Comparison of ENCODE assay signal across 1 cellular context in the genomic region with DNA sequence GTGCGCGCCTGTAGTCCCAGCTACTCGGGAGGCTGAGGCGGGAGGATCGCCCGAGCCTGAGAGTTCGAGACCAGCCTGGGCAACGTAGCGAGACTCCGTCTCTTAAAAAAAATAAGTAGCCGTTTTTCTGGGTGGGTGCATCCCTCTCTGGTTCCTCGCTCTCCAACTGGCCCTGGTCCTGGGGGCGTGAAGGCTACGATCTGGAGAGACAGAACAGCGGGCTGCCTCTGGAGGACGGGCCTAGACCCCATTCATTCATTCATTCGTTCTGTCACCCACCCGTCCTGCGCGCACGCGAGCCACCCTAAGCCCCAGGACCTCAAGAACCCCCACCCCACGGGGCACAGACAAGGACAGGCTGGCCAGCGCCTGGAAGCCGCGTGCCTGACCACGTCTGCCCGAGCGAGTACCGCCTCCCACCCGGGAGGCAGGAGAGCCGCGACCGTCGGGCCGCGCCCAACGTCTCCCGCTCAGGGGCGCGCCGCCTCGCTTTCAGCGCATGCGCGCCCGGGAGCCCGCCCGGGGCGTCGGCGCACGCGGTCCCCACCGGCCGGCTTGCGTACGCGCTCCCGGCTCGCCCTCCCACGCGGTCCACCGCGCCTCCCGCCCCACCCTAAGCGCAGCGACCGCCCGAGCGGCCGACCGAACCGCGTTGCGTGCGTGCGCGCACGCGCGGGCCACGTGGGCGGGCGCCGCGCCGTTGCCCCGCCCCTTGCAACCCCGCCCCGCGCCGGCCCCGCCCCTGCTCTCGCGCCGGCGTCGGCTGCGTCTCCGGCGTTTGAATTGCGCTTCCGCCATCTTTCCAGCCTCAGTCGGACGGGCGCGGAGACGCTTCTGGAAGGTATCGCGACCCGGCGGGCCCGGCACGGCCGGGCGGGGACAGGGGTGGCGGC.
TF ChIP-seq lines count a peak whose summit lies in the region.

Gene RAN (plus strand): TSS at position 781 of the 893 bp plus-strand sequence. CDS start 528 bp downstream, outside the sequence.

TF ChIP-seq in HepG2, 621 proteins besides CTCF, POLR2A, EP300 and RAD21 (continued from another document and continues in another):
- TF ChIP-seq, protein P1, sequence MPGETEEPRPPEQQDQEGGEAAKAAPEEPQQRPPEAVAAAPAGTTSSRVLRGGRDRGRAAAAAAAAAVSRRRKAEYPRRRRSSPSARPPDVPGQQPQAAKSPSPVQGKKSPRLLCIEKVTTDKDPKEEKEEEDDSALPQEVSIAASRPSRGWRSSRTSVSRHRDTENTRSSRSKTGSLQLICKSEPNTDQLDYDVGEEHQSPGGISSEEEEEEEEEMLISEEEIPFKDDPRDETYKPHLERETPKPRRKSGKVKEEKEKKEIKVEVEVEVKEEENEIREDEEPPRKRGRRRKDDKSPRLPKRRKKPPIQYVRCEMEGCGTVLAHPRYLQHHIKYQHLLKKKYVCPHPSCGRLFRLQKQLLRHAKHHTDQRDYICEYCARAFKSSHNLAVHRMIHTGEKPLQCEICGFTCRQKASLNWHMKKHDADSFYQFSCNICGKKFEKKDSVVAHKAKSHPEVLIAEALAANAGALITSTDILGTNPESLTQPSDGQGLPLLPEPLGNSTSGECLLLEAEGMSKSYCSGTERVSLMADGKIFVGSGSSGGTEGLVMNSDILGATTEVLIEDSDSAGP (CRISPR knock-in tag; IDR thresholded peaks at IDR 0.05; ENCODE audit: borderline replicate concordance): no peak; the same call in 1 of the 2 replicates
- TF ChIP-seq SRSF1 (optimal IDR thresholded peaks at IDR 0.05; ENCODE audit: low read depth, low read length) (no peak), SSRP1 (CRISPR knock-in tag; IDR thresholded peaks at IDR 0.05) (no peak), CBX2 (IDR thresholded peaks at IDR 0.05; ENCODE audit: low read depth, low read length) (no peak), CBX2 (CRISPR knock-in tag; IDR thresholded peaks at IDR 0.05; ENCODE audit: low read depth) (no peak), CREB1 (IDR thresholded peaks at IDR 0.05) (no peak), CREB1 (CRISPR knock-in tag; IDR thresholded peaks at IDR 0.05) (no peak), RBAK (CRISPR knock-in tag; IDR thresholded peaks at IDR 0.05) (no peak), LCORL (IDR thresholded peaks at IDR 0.05) (no peak), LCORL (CRISPR knock-in tag; IDR thresholded peaks at IDR 0.05) (no peak), ARID4A (CRISPR knock-in tag; IDR thresholded peaks at IDR 0.05; ENCODE audit: borderline replicate concordance) (peak; percentile 42; the same call in 1 of the 2 replicates), KMT2B (CRISPR knock-in tag; IDR thresholded peaks at IDR 0.05) (no peak; the same call in 1 of the 2 replicates), RNF2 (conservative IDR thresholded peaks at IDR 0.05; ENCODE audit: low read depth) (peak; percentile 87), ZNF780A (CRISPR knock-in tag; IDR thresholded peaks at IDR 0.05) (no peak; the same call in 1 of the 2 replicates), GABPA (IDR thresholded peaks at IDR 0.05; ENCODE audit: low read depth, low read length) (no peak), GABPA (CRISPR knock-in tag; IDR thresholded peaks at IDR 0.05; ENCODE audit: low read depth) (no peak), GFI1 (CRISPR knock-in tag; IDR thresholded peaks at IDR 0.05; ENCODE audit: borderline replicate concordance) (no peak; the same call in 1 of the 2 replicates), MAFG (CRISPR knock-in tag; IDR thresholded peaks at IDR 0.05) (no peak), ZNF629 (CRISPR knock-in tag; conservative IDR thresholded peaks at IDR 0.05) (peak; percentile 35), SYNCRIP (IDR thresholded peaks at IDR 0.05; ENCODE audit: insufficient read depth, low read depth, low read length) (no peak), ZNF124 (CRISPR knock-in tag; IDR thresholded peaks at IDR 0.05) (no peak), ZHX1 (CRISPR knock-in tag; IDR thresholded peaks at IDR 0.05; ENCODE audit: low read depth) (no peak), ZNF3 (CRISPR knock-in tag; IDR thresholded peaks at IDR 0.05) (no peak), NFE2L2 (IDR thresholded peaks at IDR 0.05; ENCODE audit: low read length) (no peak), ZNF543 (CRISPR knock-in tag; IDR thresholded peaks at IDR 0.05) (no peak), ZNF777 (CRISPR knock-in tag; IDR thresholded peaks at IDR 0.05) (peak; percentile 95), NCOR1 (IDR thresholded peaks at IDR 0.05; ENCODE audit: borderline replicate concordance, low read length) (no peak), CREM (IDR thresholded peaks at IDR 0.05) (0 out of 2 replicates have a peak, but pooled peaks have one; percentile 24), CREM (CRISPR knock-in tag; IDR thresholded peaks at IDR 0.05) (no peak), MEIS2 (CRISPR knock-in tag; IDR thresholded peaks at IDR 0.05) (no peak; the same call in 1 of the 2 replicates), RFX1 (IDR thresholded peaks at IDR 0.05) (no peak), ZSCAN22 (CRISPR knock-in tag; IDR thresholded peaks at IDR 0.05) (no peak)
- TF ChIP-seq, protein P2, sequence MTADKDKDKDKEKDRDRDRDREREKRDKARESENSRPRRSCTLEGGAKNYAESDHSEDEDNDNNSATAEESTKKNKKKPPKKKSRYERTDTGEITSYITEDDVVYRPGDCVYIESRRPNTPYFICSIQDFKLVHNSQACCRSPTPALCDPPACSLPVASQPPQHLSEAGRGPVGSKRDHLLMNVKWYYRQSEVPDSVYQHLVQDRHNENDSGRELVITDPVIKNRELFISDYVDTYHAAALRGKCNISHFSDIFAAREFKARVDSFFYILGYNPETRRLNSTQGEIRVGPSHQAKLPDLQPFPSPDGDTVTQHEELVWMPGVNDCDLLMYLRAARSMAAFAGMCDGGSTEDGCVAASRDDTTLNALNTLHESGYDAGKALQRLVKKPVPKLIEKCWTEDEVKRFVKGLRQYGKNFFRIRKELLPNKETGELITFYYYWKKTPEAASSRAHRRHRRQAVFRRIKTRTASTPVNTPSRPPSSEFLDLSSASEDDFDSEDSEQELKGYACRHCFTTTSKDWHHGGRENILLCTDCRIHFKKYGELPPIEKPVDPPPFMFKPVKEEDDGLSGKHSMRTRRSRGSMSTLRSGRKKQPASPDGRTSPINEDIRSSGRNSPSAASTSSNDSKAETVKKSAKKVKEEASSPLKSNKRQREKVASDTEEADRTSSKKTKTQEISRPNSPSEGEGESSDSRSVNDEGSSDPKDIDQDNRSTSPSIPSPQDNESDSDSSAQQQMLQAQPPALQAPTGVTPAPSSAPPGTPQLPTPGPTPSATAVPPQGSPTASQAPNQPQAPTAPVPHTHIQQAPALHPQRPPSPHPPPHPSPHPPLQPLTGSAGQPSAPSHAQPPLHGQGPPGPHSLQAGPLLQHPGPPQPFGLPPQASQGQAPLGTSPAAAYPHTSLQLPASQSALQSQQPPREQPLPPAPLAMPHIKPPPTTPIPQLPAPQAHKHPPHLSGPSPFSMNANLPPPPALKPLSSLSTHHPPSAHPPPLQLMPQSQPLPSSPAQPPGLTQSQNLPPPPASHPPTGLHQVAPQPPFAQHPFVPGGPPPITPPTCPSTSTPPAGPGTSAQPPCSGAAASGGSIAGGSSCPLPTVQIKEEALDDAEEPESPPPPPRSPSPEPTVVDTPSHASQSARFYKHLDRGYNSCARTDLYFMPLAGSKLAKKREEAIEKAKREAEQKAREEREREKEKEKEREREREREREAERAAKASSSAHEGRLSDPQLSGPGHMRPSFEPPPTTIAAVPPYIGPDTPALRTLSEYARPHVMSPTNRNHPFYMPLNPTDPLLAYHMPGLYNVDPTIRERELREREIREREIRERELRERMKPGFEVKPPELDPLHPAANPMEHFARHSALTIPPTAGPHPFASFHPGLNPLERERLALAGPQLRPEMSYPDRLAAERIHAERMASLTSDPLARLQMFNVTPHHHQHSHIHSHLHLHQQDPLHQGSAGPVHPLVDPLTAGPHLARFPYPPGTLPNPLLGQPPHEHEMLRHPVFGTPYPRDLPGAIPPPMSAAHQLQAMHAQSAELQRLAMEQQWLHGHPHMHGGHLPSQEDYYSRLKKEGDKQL (CRISPR knock-in tag; IDR thresholded peaks at IDR 0.05; ENCODE audit: low read depth): no peak
- TF ChIP-seq, protein P3, sequence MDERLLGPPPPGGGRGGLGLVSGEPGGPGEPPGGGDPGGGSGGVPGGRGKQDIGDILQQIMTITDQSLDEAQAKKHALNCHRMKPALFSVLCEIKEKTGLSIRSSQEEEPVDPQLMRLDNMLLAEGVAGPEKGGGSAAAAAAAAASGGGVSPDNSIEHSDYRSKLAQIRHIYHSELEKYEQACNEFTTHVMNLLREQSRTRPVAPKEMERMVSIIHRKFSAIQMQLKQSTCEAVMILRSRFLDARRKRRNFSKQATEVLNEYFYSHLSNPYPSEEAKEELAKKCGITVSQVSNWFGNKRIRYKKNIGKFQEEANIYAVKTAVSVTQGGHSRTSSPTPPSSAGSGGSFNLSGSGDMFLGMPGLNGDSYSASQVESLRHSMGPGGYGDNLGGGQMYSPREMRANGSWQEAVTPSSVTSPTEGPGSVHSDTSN (CRISPR knock-in tag; IDR thresholded peaks at IDR 0.05): no peak
- TF ChIP-seq, protein P4, sequence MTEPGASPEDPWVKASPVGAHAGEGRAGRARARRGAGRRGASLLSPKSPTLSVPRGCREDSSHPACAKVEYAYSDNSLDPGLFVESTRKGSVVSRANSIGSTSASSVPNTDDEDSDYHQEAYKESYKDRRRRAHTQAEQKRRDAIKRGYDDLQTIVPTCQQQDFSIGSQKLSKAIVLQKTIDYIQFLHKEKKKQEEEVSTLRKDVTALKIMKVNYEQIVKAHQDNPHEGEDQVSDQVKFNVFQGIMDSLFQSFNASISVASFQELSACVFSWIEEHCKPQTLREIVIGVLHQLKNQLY (CRISPR knock-in tag; IDR thresholded peaks at IDR 0.05): 0 out of 2 replicates have a peak, but pooled peaks have one; percentile 20
- TF ChIP-seq, protein P5, sequence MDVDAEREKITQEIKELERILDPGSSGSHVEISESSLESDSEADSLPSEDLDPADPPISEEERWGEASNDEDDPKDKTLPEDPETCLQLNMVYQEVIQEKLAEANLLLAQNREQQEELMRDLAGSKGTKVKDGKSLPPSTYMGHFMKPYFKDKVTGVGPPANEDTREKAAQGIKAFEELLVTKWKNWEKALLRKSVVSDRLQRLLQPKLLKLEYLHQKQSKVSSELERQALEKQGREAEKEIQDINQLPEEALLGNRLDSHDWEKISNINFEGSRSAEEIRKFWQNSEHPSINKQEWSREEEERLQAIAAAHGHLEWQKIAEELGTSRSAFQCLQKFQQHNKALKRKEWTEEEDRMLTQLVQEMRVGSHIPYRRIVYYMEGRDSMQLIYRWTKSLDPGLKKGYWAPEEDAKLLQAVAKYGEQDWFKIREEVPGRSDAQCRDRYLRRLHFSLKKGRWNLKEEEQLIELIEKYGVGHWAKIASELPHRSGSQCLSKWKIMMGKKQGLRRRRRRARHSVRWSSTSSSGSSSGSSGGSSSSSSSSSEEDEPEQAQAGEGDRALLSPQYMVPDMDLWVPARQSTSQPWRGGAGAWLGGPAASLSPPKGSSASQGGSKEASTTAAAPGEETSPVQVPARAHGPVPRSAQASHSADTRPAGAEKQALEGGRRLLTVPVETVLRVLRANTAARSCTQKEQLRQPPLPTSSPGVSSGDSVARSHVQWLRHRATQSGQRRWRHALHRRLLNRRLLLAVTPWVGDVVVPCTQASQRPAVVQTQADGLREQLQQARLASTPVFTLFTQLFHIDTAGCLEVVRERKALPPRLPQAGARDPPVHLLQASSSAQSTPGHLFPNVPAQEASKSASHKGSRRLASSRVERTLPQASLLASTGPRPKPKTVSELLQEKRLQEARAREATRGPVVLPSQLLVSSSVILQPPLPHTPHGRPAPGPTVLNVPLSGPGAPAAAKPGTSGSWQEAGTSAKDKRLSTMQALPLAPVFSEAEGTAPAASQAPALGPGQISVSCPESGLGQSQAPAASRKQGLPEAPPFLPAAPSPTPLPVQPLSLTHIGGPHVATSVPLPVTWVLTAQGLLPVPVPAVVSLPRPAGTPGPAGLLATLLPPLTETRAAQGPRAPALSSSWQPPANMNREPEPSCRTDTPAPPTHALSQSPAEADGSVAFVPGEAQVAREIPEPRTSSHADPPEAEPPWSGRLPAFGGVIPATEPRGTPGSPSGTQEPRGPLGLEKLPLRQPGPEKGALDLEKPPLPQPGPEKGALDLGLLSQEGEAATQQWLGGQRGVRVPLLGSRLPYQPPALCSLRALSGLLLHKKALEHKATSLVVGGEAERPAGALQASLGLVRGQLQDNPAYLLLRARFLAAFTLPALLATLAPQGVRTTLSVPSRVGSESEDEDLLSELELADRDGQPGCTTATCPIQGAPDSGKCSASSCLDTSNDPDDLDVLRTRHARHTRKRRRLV (CRISPR knock-in tag; IDR thresholded peaks at IDR 0.05): no peak
